18 cellular contexts compared by ENCODE assay signal in genomic region chr2:23419171-23420090, GRCh38. TPM values are rescaled to one million over a fixed set of nuclear protein-coding genes. Genes with fewer than 3 reads are reported as not detected.
A peak's percentile ranks its signal among the peaks of the same experiment; 100 is the strongest.
DNase-seq lines count a peak whose midpoint lies in the region; ATAC-seq and TF ChIP-seq lines count a peak whose summit lies in the region.
"Had no signal": no experiment of that assay in that cellular context is flagged by ENCODE, and none has a peak within 500 bp of the region (broad histone marks: within the 10 kb centered on the region; RNA-seq: fewer than 3 reads in every experiment).

No MANE protein-coding gene starts in this region.

- TF ChIP-seq CTCF in left lung (IDR thresholded peaks at IDR 0.05): no peak
- TF ChIP-seq CTCF in gastrocnemius medialis (IDR thresholded peaks at IDR 0.05 in 4 of 5, conservative IDR thresholded peaks at IDR 0.05 in 1 of 5): no peak
- TF ChIP-seq CTCF in CD4-positive, alpha-beta T cell (IDR thresholded peaks at IDR 0.05): no peak
- no peak for TF ChIP-seq CTCF in colonic mucosa (IDR thresholded peaks at IDR 0.05)

- no peak for TF ChIP-seq POLR2A in gastrocnemius medialis (IDR thresholded peaks at IDR 0.05)

- intact Hi-C loops in left lung (cut with DNase I): no loop called here
- intact Hi-C loops in gastrocnemius medialis (cut with DNase I; ENCODE audit: low total_unique reads): no loop called here
- intact Hi-C loops in CD4-positive, alpha-beta T cell (cut with DNase I, micrococcal nuclease): no loop called here
- intact Hi-C loops in colonic mucosa (cut with DNase I): no loop called here

- peak overlapping the region; percentile 87 for H3K9ac ChIP-seq in adipocyte (ENCODE audit: low read length)
- H3K9ac ChIP-seq in colonic mucosa (ENCODE audit: low read depth in 2 of 2, low read length in 2 of 2): no peak overlapping the region

- H3K4me3 Mint-ChIP-seq in CD4-positive, alpha-beta T cell: no peak overlapping the region
- H3K4me3 Mint-ChIP-seq: activated T-cell treated with anti-CD3 and anti-CD28 coated beads, Interleukin-2, amount 50 U/mL, for 4 hours; B cell; natural killer cell; T-helper 2 cell treated with Interferon-gamma antibody and Interleukin-4, amounts not matched to agents 5 μg/mL and 100 μg/mL, for 36 hours had no signal

- H3K9me3 Mint-ChIP-seq in CD4-positive, alpha-beta T cell: no peaks in the 10 kb centered on the region
- H3K9me3 Mint-ChIP-seq: activated T-cell treated with anti-CD3 and anti-CD28 coated beads, Interleukin-2, amount 50 U/mL, for 4 hours; natural killer cell; T-helper 2 cell treated with Interferon-gamma antibody and Interleukin-4, amounts not matched to agents 5 μg/mL and 100 μg/mL, for 36 hours had no signal

- H3K4me3 ChIP-seq in adipocyte (ENCODE audit: low read length) (peak overlapping the region; percentile 64), left lung (no peak overlapping the region), gastrocnemius medialis (no peak overlapping the region), colonic mucosa (no peak overlapping the region)
- H3K4me3 ChIP-seq: skin epidermis had no signal

- no peaks in the 10 kb centered on the region for H3K36me3 Mint-ChIP-seq in CD4-positive, alpha-beta T cell (ENCODE audit: low read depth)
- H3K36me3 Mint-ChIP-seq: natural killer cell had no signal

- CTCF ChIA-PET in CD4-positive, alpha-beta T cell (lab: Charles Lee): no interaction called here

- H3K9me3 ChIP-seq in adipocyte (ENCODE audit: control insufficient read depth, low read length) (no peaks in the 10 kb centered on the region), left lung (no peaks in the 10 kb centered on the region), gastrocnemius medialis (no peaks in the 10 kb centered on the region), colonic mucosa (no peaks in the 10 kb centered on the region)
- H3K9me3 ChIP-seq in CD4-positive, alpha-beta T cell (ENCODE audit: control insufficient read depth, low read length): no peaks in the 10 kb centered on the region

- H3K27me3 Mint-ChIP-seq in CD4-positive, alpha-beta T cell: no peaks in the 10 kb centered on the region
- H3K27me3 Mint-ChIP-seq: B cell had no signal

- H3K36me3 ChIP-seq in adipocyte (ENCODE audit: control insufficient read depth, insufficient read depth, low read length, severe bottlenecking) (no peaks in the 10 kb centered on the region), left lung (no peaks in the 10 kb centered on the region), gastrocnemius medialis (no peaks in the 10 kb centered on the region), colonic mucosa (no peaks in the 10 kb centered on the region)

- H3K4me1 Mint-ChIP-seq in CD4-positive, alpha-beta T cell (ENCODE audit: low read depth): no peaks in the 10 kb centered on the region
- H3K4me1 Mint-ChIP-seq: B cell, natural killer cell had no signal

- H3K27me3 ChIP-seq in adipocyte (replicated peaks; ENCODE audit: control insufficient read depth, insufficient read depth, low read length): no peaks in the 10 kb centered on the region
- no peaks in the 10 kb centered on the region for H3K27me3 ChIP-seq in left lung
- no peaks in the 10 kb centered on the region for H3K27me3 ChIP-seq in gastrocnemius medialis
- H3K27me3 ChIP-seq in CD4-positive, alpha-beta T cell (ENCODE audit: control insufficient read depth, insufficient read depth, low read length): no peaks in the 10 kb centered on the region
- no peaks in the 10 kb centered on the region for H3K27me3 ChIP-seq in colonic mucosa

- DNase-seq in AG20443 (ENCODE audit: low spot score) (peak; percentile 49), adipocyte (ENCODE audit: low read depth) (no peak), left lung (no peak), gastrocnemius medialis (no peak), colonic mucosa (no peak), NCI-H524 treated with DMSO at 0.1 percent for 48 hours (lab: John Stamatoyannopoulos, UW) (no peak)
- DNase-seq in CD4-positive, alpha-beta T cell: no peak
- DNase-seq: activated CD4-positive, alpha-beta T cell treated with anti-CD3 and anti-CD28 coated beads for 4 hours; activated T-cell treated with anti-CD3 and anti-CD28 coated beads, Interleukin-2, amount 50 U/mL, for 4 hours; DMS53; natural killer cell; NCI-H2029; NCI-H69 had no signal

- in situ Hi-C loops in gastrocnemius medialis (cut with MboI; ENCODE audit: low sequenced_read_pairs in 4 of 4): loop anchor here in 1 of 4 donors (10.0 kb wide), 2 partner anchors 95 to 325 kb away; no protein-coding TSS in a partner anchor

- H3K27ac ChIP-seq in left lung: no peak overlapping the region
- H3K27ac ChIP-seq in gastrocnemius medialis: peak overlapping the region; percentile 11 to 65 (median 58)
- H3K27ac ChIP-seq in CD4-positive, alpha-beta T cell (ENCODE audit: low read depth, low read length): no peak overlapping the region
- no peak overlapping the region for H3K27ac ChIP-seq in colonic mucosa
- H3K27ac ChIP-seq: HL-60 had no signal

- peak; percentile 15 for ATAC-seq in left lung
- ATAC-seq in gastrocnemius medialis: peak; percentile 45 to 61
- ATAC-seq in CD4-positive, alpha-beta T cell (ENCODE audit: poor library complexity): no peak
- ATAC-seq in HG02678 (IDR thresholded peaks at IDR 0.05; ENCODE audit: unreplicated experiment): no peak
- ATAC-seq: activated T-cell treated with anti-CD3 and anti-CD28 coated beads, Interleukin-2, amount 50 U/mL, for 4 hours; natural killer cell had no signal

- POLR2A ChIA-PET in CD4-positive, alpha-beta T cell (lab: Charles Lee): no interaction called here

- H3K4me1 ChIP-seq in adipocyte (ENCODE audit: control insufficient read depth, insufficient read depth, low read length) (peaks cover 57% of the 10 kb centered on the region), left lung (no peaks in the 10 kb centered on the region), gastrocnemius medialis (peaks cover 7 to 14% of the 10 kb centered on the region in 2 donors), colonic mucosa (no peaks in the 10 kb centered on the region)

- H3K27ac Mint-ChIP-seq in CD4-positive, alpha-beta T cell: no peak overlapping the region
- H3K27ac Mint-ChIP-seq: B cell; natural killer cell; T-helper 2 cell treated with Interferon-gamma antibody and Interleukin-4, amounts not matched to agents 5 μg/mL and 100 μg/mL, for 36 hours had no signal

RNA-seq across cellular contexts. Expression of gene KLHL29, which starts 34.5 kb away (rescaled TPM):
- total RNA-seq in left lung (10 to 100 TPM in 1 of 2 donors, 1 to 10 TPM in 1; 9.5 to 10.5 TPM), gastrocnemius medialis (10 to 100 TPM in 2 of 4 donors, 1 to 10 TPM in 2; 4.3 to 24.9 (median 8.7) TPM), colonic mucosa (1 to 10 TPM; 2.0 to 2.9 TPM)
- total RNA-seq in CD4-positive, alpha-beta T cell: 1 to 10 TPM; 2.5 to 2.7 TPM

Comparison
In these comparisons a context has a peak if more than half of its experiments do, and no peak if none do; other contexts are left out.
1. ATAC-seq: peak in left lung (single experiment) and gastrocnemius medialis (2 of 2); none in CD4-positive, alpha-beta T cell (single experiment) and HG02678 (single experiment).
2. H3K27ac ChIP-seq: peak in gastrocnemius medialis (4 of 4); none in left lung (0 of 2), CD4-positive, alpha-beta T cell (single experiment) and colonic mucosa (single experiment).